ENCODE assay signal across 1 cellular context in the genomic region with DNA sequence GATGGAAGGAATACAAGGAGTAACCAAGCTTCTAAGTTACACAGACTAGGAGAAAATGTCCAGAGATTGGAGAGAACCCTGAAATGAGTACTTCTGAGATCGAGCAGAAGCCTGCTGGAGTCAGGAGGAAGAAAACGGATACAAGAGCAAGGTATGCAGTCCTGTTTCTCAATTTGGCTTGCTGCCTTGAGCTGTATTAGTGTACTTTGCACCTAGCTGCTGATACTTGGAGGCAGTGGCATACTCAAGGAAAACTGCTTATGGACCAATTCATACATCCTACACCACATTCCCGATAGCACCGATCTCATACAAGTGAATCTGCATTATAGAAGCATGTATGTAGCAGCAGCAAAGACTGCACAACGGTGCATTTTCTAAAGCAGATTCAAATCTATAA.
TF ChIP-seq lines count a peak whose summit lies in the region.

No MANE protein-coding gene starts in this region.

TF ChIP-seq in HEK293, 187 proteins besides CTCF, POLR2A, EP300 and RAD21 (continued from another document):
- TF ChIP-seq, protein P1, sequence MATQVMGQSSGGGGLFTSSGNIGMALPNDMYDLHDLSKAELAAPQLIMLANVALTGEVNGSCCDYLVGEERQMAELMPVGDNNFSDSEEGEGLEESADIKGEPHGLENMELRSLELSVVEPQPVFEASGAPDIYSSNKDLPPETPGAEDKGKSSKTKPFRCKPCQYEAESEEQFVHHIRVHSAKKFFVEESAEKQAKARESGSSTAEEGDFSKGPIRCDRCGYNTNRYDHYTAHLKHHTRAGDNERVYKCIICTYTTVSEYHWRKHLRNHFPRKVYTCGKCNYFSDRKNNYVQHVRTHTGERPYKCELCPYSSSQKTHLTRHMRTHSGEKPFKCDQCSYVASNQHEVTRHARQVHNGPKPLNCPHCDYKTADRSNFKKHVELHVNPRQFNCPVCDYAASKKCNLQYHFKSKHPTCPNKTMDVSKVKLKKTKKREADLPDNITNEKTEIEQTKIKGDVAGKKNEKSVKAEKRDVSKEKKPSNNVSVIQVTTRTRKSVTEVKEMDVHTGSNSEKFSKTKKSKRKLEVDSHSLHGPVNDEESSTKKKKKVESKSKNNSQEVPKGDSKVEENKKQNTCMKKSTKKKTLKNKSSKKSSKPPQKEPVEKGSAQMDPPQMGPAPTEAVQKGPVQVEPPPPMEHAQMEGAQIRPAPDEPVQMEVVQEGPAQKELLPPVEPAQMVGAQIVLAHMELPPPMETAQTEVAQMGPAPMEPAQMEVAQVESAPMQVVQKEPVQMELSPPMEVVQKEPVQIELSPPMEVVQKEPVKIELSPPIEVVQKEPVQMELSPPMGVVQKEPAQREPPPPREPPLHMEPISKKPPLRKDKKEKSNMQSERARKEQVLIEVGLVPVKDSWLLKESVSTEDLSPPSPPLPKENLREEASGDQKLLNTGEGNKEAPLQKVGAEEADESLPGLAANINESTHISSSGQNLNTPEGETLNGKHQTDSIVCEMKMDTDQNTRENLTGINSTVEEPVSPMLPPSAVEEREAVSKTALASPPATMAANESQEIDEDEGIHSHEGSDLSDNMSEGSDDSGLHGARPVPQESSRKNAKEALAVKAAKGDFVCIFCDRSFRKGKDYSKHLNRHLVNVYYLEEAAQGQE (tag by site-specific recombination; IDR thresholded peaks at IDR 0.05), result no peak
- TF ChIP-seq SP3 (tag by site-specific recombination; IDR thresholded peaks at IDR 0.05), result no peak
- no peak for TF ChIP-seq ZNF623 (tag by site-specific recombination; IDR thresholded peaks at IDR 0.05)
- no peak for TF ChIP-seq ZNF132 (tag by site-specific recombination; IDR thresholded peaks at IDR 0.05; ENCODE audit: borderline replicate concordance)
- TF ChIP-seq ZNF23 (tag by site-specific recombination; IDR thresholded peaks at IDR 0.05; ENCODE audit: borderline replicate concordance), result no peak
